In the genomic region with DNA sequence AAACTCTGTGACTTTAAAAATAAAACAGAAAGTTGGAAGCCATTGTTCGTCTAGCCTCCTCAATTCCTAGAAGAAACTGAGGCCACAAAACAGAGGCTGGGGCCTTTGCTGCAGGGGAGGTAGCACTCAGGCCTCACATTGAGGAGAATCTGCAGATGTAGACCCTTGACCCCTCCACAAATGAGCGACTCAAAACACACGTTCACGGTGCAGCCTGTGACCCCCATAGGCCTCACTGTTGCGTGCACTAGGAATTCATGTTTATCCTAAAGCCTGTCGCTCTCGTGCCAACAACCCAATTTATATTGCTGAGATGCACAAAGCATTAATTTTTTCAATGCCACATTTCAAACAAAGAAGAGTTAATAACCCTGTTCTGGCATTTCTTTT, we compare ENCODE assay signal across 20 cellular contexts. TPM values are rescaled to one million over a fixed set of nuclear protein-coding genes. Genes with fewer than 3 reads are reported as not detected.
A peak's percentile ranks its signal among the peaks of the same experiment; 100 is the strongest.
DNase-seq lines count a peak whose midpoint lies in the region; ATAC-seq, FAIRE-seq and TF ChIP-seq lines count a peak whose summit lies in the region.
"Had no signal": no experiment of that assay in that cellular context is flagged by ENCODE, and none has a peak within 500 bp of the region (broad histone marks: within the 10 kb centered on the region; RNA-seq: fewer than 3 reads in every experiment).

No MANE protein-coding gene starts in this region.

- H3K27ac Mint-ChIP-seq in HFFc6: peak overlapping the region; percentile 94
- H3K27ac Mint-ChIP-seq in astrocyte (ENCODE audit: unreplicated experiment): peak overlapping the region; percentile 82
- H3K27ac Mint-ChIP-seq: stimulated activated memory B cell treated with anti-CD40 and anti-IgM and Interleukin-4, amounts not matched to agents 10 μg/mL and 1 μg/mL and 100 μg/mL, for 72 hours had no signal

- FAIRE-seq in astrocyte (lab: Jason Lieb, UNC): no peak

- no peak for TF ChIP-seq EP300 in sigmoid colon (IDR thresholded peaks at IDR 0.05)

- H3K36me3 ChIP-seq in astrocyte (ENCODE audit: insufficient read depth, low read length): no peaks in the 10 kb centered on the region
- no peaks in the 10 kb centered on the region for H3K36me3 ChIP-seq in sigmoid colon
- no peaks in the 10 kb centered on the region for H3K36me3 ChIP-seq in H7 (replicated peaks; ENCODE audit: control insufficient read depth, insufficient read depth, low read length)
- H3K36me3 ChIP-seq: gastrocnemius medialis had no signal

- no peaks in the 10 kb centered on the region for H3K9me3 ChIP-seq in astrocyte (ENCODE audit: insufficient read depth, low read depth, low read length)
- no peaks in the 10 kb centered on the region for H3K9me3 ChIP-seq in sigmoid colon
- H3K9me3 ChIP-seq: Caco-2, gastrocnemius medialis had no signal

- no peak for ATAC-seq in foreskin keratinocyte
- no peak for ATAC-seq in GM18870 (IDR thresholded peaks at IDR 0.05; ENCODE audit: unreplicated experiment)
- ATAC-seq: gastrocnemius medialis; left colon; right cardiac atrium; Right ventricle myocardium inferior; stimulated activated memory B cell treated with anti-CD40 and anti-IgM and Interleukin-4, amounts not matched to agents 10 μg/mL and 1 μg/mL and 100 μg/mL, for 72 hours had no signal

- 60 to 70% methylated on average over 7 of the region's 7 CpGs for WGBS in sigmoid colon, 2 donors

- H3K9me3 Mint-ChIP-seq in HFFc6: no peaks in the 10 kb centered on the region
- H3K9me3 Mint-ChIP-seq in astrocyte (ENCODE audit: unreplicated experiment): no peaks in the 10 kb centered on the region
- H3K9me3 Mint-ChIP-seq: stimulated activated memory B cell treated with anti-CD40 and anti-IgM and Interleukin-4, amounts not matched to agents 10 μg/mL and 1 μg/mL and 100 μg/mL, for 72 hours had no signal

- peaks cover 2% of the 10 kb centered on the region for H3K27me3 ChIP-seq in astrocyte (ENCODE audit: insufficient read depth, low read length)
- H3K27me3 ChIP-seq in foreskin keratinocyte: no peaks in the 10 kb centered on the region
- no peaks in the 10 kb centered on the region for H3K27me3 ChIP-seq in sigmoid colon
- H3K27me3 ChIP-seq in H7 (ENCODE audit: control insufficient read depth, insufficient read depth, low read length): peaks cover 9% of the 10 kb centered on the region

- no peaks in the 10 kb centered on the region for H3K79me2 ChIP-seq in astrocyte (ENCODE audit: insufficient read depth, low read length)

- H3K9ac ChIP-seq in astrocyte (ENCODE audit: low read length): no peak overlapping the region
- H3K9ac ChIP-seq: GM23248 had no signal

- H2AFZ ChIP-seq in astrocyte (ENCODE audit: low read depth, low read length): no peak overlapping the region
- H2AFZ ChIP-seq: GM23248 had no signal

- H3K4me3 ChIP-seq in astrocyte (ENCODE audit: insufficient read depth, low read depth, low read length) (no peak overlapping the region), sigmoid colon (peak overlapping the region in 2 of 4 donors; percentile 22 to 34), H7 (ENCODE audit: insufficient read depth, low read depth, low read length) (no peak overlapping the region)
- H3K4me3 ChIP-seq: gastrocnemius medialis, GM23248 had no signal

- peak overlapping the region; percentile 21 for H3K4me2 ChIP-seq in astrocyte (ENCODE audit: low read length)

- H3K36me3 Mint-ChIP-seq in HFFc6 (ENCODE audit: low read depth): no peaks in the 10 kb centered on the region
- H3K36me3 Mint-ChIP-seq in astrocyte (ENCODE audit: low read depth, unreplicated experiment): peaks cover 6% of the 10 kb centered on the region
- H3K36me3 Mint-ChIP-seq: stimulated activated memory B cell treated with anti-CD40 and anti-IgM and Interleukin-4, amounts not matched to agents 10 μg/mL and 1 μg/mL and 100 μg/mL, for 72 hours had no signal

- H4K20me1 ChIP-seq in astrocyte (ENCODE audit: insufficient read depth, low read length): peaks cover 11% of the 10 kb centered on the region

- peaks cover 78% of the 10 kb centered on the region for H3K4me1 Mint-ChIP-seq in HFFc6 (ENCODE audit: low read depth)
- H3K4me1 Mint-ChIP-seq in astrocyte (ENCODE audit: low read depth, unreplicated experiment): peaks cover 20% of the 10 kb centered on the region

- no peak for TF ChIP-seq CTCF in HFFc6 (IDR thresholded peaks at IDR 0.05)
- TF ChIP-seq CTCF in astrocyte (IDR thresholded peaks at IDR 0.05; ENCODE audit: insufficient read depth, low read depth, low read length): no peak
- no peak for TF ChIP-seq CTCF in foreskin keratinocyte (conservative IDR thresholded peaks at IDR 0.05)
- TF ChIP-seq CTCF in sigmoid colon (IDR thresholded peaks at IDR 0.05): no peak

- H3K27me3 Mint-ChIP-seq in HFFc6 (ENCODE audit: insufficient read depth) (peaks cover under 1% of the 10 kb centered on the region), astrocyte (ENCODE audit: low read depth, unreplicated experiment) (peaks cover 7% of the 10 kb centered on the region)

- H3K4me3 Mint-ChIP-seq in HFFc6: peak overlapping the region; percentile 86
- no peak overlapping the region for H3K4me3 Mint-ChIP-seq in astrocyte (ENCODE audit: unreplicated experiment)
- H3K4me3 Mint-ChIP-seq: stimulated activated memory B cell treated with anti-CD40 and anti-IgM and Interleukin-4, amounts not matched to agents 10 μg/mL and 1 μg/mL and 100 μg/mL, for 72 hours had no signal

- H3K27ac ChIP-seq in astrocyte (ENCODE audit: low read depth, low read length) (no peak overlapping the region), foreskin keratinocyte (peak overlapping the region; percentile 63), sigmoid colon (peak overlapping the region in 3 of 4 donors; percentile 93 to 99 (median 98))
- H3K27ac ChIP-seq: gastrocnemius medialis, GM23248 had no signal

- no peak for TF ChIP-seq POLR2A in sigmoid colon (IDR thresholded peaks at IDR 0.05)

- H3K4me1 ChIP-seq in astrocyte (ENCODE audit: insufficient read depth, low read length) (peaks cover 5% of the 10 kb centered on the region), foreskin keratinocyte (peaks cover 8% of the 10 kb centered on the region), sigmoid colon (peaks cover 0 to 79% (median 66%) of the 10 kb centered on the region in 4 donors)

- intact Hi-C loops in sigmoid colon (cut with DNase I): loop anchor here (10.0 kb wide), 2 partner anchors 266 to 366 kb away; a partner anchor contains a TSS

- DNase-seq in HFFc6 (no peak), astrocyte (ENCODE audit: low read depth) (no peak), foreskin keratinocyte (no peak), sigmoid colon (no peak), AML-193 (lab: John Stamatoyannopoulos, UW) (no peak), H7 (no peak)
- DNase-seq: activated CD4-positive, alpha-beta T cell treated with anti-CD3 and anti-CD28 coated beads, Interleukin-2, amount 50 U/mL, for 4 hours; activated naive CD4-positive, alpha-beta T cell treated with Interleukin-2 at 50 U/mL for 16 hours; aorta; Caco-2; gastrocnemius medialis; left colon; NCI-H1105; NCI-H510A treated with DMSO at 0.1 percent for 48 hours; right cardiac atrium; T-helper 1 cell had no signal

RNA-seq across cellular contexts. Expression of a gene that starts 5.6 kb away (rescaled TPM):
- total RNA-seq in HFFc6 (2021; fragmentation: NEBNext Ultra II Directional; extraction: Animal tissue kit (Norgen Biotek cat#: 25700)): 1 to 10 TPM; 4.8 to 6.8 (median 6.6) TPM
- total RNA-seq in astrocyte (6.9 TPM in 2 replicates), foreskin keratinocyte (15.4 and 18.1 TPM in 2 replicates), sigmoid colon (10 to 100 TPM; 12.3 to 20.7 (median 16.3) TPM)
- polyA plus RNA-seq in foreskin keratinocyte (19.2 and 19.5 TPM in 2 replicates), sigmoid colon (10 to 100 TPM in 1 of 3 donors, 1 to 10 TPM in 2; 8.8 to 15.3 (median 9.6) TPM)
- 9.8 and 11.9 TPM in 2 replicates for total RNA-seq in H7 (2014; rRNA removed; shearing (Covaris generic))
